In the genomic region with DNA sequence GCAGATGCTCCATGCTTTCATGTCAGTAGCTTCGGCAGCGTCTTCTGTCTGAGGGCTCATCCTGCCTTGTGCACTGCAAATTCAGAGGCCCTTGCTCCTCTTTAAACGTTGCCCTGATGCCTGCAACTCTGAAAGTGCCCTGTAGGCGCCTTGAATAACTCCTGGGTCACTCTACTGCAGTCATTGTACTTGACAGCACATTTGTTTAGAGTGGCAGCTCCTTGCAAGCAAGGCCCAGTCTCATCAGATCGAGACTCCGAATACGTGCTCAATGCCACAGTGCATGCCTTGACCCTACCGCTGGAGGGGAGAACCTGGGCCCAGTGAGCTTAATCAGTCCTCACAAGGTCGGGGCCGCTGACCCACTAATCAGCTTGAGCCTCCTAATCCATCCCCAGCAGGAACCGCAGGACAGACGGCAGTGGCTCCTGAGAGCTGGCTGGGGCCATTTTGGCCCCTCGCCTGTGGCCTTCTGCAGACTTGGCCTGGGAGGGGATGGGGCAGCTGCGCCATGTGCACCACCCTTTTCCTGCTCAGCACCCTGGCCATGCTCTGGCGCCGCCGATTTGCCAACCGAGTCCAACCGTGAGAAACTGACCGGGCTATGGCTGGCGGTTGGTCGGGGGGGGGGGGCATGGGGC, we compare ENCODE assay signal across 8 cellular contexts. TPM values are rescaled to one million over a fixed set of nuclear protein-coding genes. Genes with fewer than 3 reads are reported as not detected.
DNase-seq lines count a peak whose midpoint lies in the region; ATAC-seq, FAIRE-seq and TF ChIP-seq lines count a peak whose summit lies in the region.

A gene with protein sequence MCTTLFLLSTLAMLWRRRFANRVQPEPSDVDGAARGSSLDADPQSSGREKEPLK (plus strand): TSS at position 414 of the 641 bp plus-strand sequence. CDS start 98 bp downstream, at position 512.

- H2AFZ ChIP-seq in endothelial cell of umbilical vein (ENCODE audit: low read depth, low read length), result peak within 1 kb of the TSS; percentile 87

- FAIRE-seq in endothelial cell of umbilical vein (lab: Jason Lieb, UNC), result no peak

- CTCF ChIA-PET in endothelial cell of umbilical vein (lab: Charles Lee), result interaction anchor here (1.1 to 3.3 kb wide), 8 partner anchors 10 to 142 kb away, joined by 3 to 23 read pairs (median 6); partner anchors contain the start of gene ST6GALNAC2

- H3K9me3 Mint-ChIP-seq in nephron, result no peaks in the 10 kb centered on the region

- BruUV-seq in endothelial cell of umbilical vein (replicated peaks; lab: Mats Ljungman, UMichigan), result no TSS peak

- peaks cover 4% of the 10 kb centered on the region for H3K4me1 ChIP-seq in endothelial cell of umbilical vein (ENCODE audit: control insufficient read depth, extremely low read depth, insufficient read depth, low read length)

- peak within 1 kb of the TSS; percentile 43 for H3K4me3 ChIP-seq in AG09309 (ENCODE audit: control insufficient read depth, low read depth, low read length)
- peak within 1 kb of the TSS in 1 of 3 experiments; percentile 35 for H3K4me3 ChIP-seq in endothelial cell of umbilical vein (replicated peaks in 1 of 3; ENCODE audit: insufficient read depth in 1 of 3, low read depth in 1 of 3, low read length in 3 of 3)

- intact Hi-C loops in endothelial cell of umbilical vein (cut with micrococcal nuclease), result loop anchor here (2.0 kb wide), 1 partner anchor 13 kb away; no protein-coding TSS in a partner anchor

- no peak for TF ChIP-seq POLR2A in endothelial cell of umbilical vein (IDR thresholded peaks at IDR 0.05; ENCODE audit: low read depth, low read length)

- no peak within 1 kb of the TSS for H3K9ac ChIP-seq in endothelial cell of umbilical vein (replicated peaks; ENCODE audit: extremely low read depth, insufficient read depth, low read length)

- H3K36me3 Mint-ChIP-seq in nephron (ENCODE audit: low read depth), result no peaks in the 10 kb centered on the region

- no peaks in the 10 kb centered on the region for H3K9me3 ChIP-seq in endothelial cell of umbilical vein (replicated peaks; ENCODE audit: control insufficient read depth, insufficient read depth, low read length)

- no peak for TF ChIP-seq CTCF in AG09309 (IDR thresholded peaks at IDR 0.05; ENCODE audit: control insufficient read depth, insufficient read depth, low read depth, low read length, missing control alignments)
- TF ChIP-seq CTCF in endothelial cell of umbilical vein (IDR thresholded peaks at IDR 0.05; ENCODE audit: extremely low read depth in 1 of 2, insufficient read depth in 1 of 2, low read depth in 1 of 2, low read length in 2 of 2), result no peak
- TF ChIP-seq CTCF in nephron (IDR thresholded peaks at IDR 0.05; ENCODE audit: unreplicated experiment in 3 of 3), result no peak

- H3K36me3 ChIP-seq in endothelial cell of umbilical vein (ENCODE audit: control insufficient read depth in 2 of 2, extremely low read depth in 1 of 2, insufficient read depth in 2 of 2, low read length in 2 of 2), result no peaks in the 10 kb centered on the region

- peaks cover 73% of the 10 kb centered on the region for H3K4me1 Mint-ChIP-seq in nephron

- H3K27me3 ChIP-seq in endothelial cell of umbilical vein (ENCODE audit: control insufficient read depth in 2 of 2, insufficient read depth in 2 of 2, low read length in 2 of 2), result peaks cover 17 to 19% of the 10 kb centered on the region in 2 experiments

- peaks cover 45% of the 10 kb centered on the region for H3K27me3 Mint-ChIP-seq in nephron (ENCODE audit: low read depth)

- H3K4me2 ChIP-seq in endothelial cell of umbilical vein (ENCODE audit: insufficient read depth, low read length), result peak within 1 kb of the TSS; percentile 61

- ATAC-seq in GM18907 (IDR thresholded peaks at IDR 0.05; ENCODE audit: unreplicated experiment) (no peak), HG03469 (IDR thresholded peaks at IDR 0.05; ENCODE audit: unreplicated experiment) (no peak), GM21526 (IDR thresholded peaks at IDR 0.05; ENCODE audit: low FRiP score, unreplicated experiment) (no peak), GM19324 (IDR thresholded peaks at IDR 0.05; ENCODE audit: low FRiP score, unreplicated experiment) (no peak)

- dilution Hi-C loops in endothelial cell of umbilical vein (cut with MboI; ENCODE audit: extremely low pct_ligation_motif_present, low sequenced_read_pairs), result no loop called here

- peak within 1 kb of the TSS; percentile 80 to 86 (median 86) for H3K4me3 Mint-ChIP-seq in nephron

- no peaks in the 10 kb centered on the region for H3K9me1 ChIP-seq in endothelial cell of umbilical vein (replicated peaks; ENCODE audit: control insufficient read depth, extremely low read depth, insufficient read depth, low read length)

- no peaks in the 10 kb centered on the region for H4K20me1 ChIP-seq in endothelial cell of umbilical vein (replicated peaks; ENCODE audit: control insufficient read depth, extremely low read depth, insufficient read depth, low read length)

- DNase-seq in AG09309 (ENCODE audit: low read depth) (no peak), NAMALWA (ENCODE audit: low spot score) (peak; percentile 44), endothelial cell of umbilical vein (ENCODE audit: low read depth, low spot score) (no peak)

- peak within 1 kb of the TSS; percentile 70 to 92 (median 73) for H3K27ac Mint-ChIP-seq in nephron

- H3K79me2 ChIP-seq in endothelial cell of umbilical vein (ENCODE audit: control insufficient read depth, insufficient read depth, low read length), result no peaks in the 10 kb centered on the region

- H3K27ac ChIP-seq in endothelial cell of umbilical vein (ENCODE audit: insufficient read depth, low read depth, low read length), result no peak within 1 kb of the TSS

- POLR2A ChIA-PET in endothelial cell of umbilical vein (lab: Charles Lee), result interaction anchor here (1.0 kb wide), 1 partner anchor 17 kb away, joined by 3 read pairs; no protein-coding TSS in a partner anchor

TF ChIP-seq in endothelial cell of umbilical vein, 7 proteins besides CTCF, POLR2A, EP300 and RAD21:
- TF ChIP-seq POLR2AphosphoS5 (IDR thresholded peaks at IDR 0.05; ENCODE audit: insufficient read depth, low read depth, low read length) (no peak), EZH2 (IDR thresholded peaks at IDR 0.05; ENCODE audit: borderline replicate concordance, low read depth, low read length, severe bottlenecking) (no peak), JUN (IDR thresholded peaks at IDR 0.05; ENCODE audit: borderline replicate concordance, insufficient read depth, insufficient read length, low read depth) (no peak), MAX (IDR thresholded peaks at IDR 0.05; ENCODE audit: insufficient read depth, insufficient read length) (no peak), GATA2 (IDR thresholded peaks at IDR 0.05; ENCODE audit: insufficient read depth, insufficient read length, low read depth, low read length) (no peak), MYC (IDR thresholded peaks at IDR 0.05; ENCODE audit: low read depth, low read length) (no peak), FOS (IDR thresholded peaks at IDR 0.05; ENCODE audit: borderline replicate concordance, insufficient read depth, low read length) (no peak)

RNA-seq across cellular contexts. Expression of the gene that starts here (rescaled TPM):
- not detected in 2 replicates for total RNA-seq in endothelial cell of umbilical vein
- polyA plus RNA-seq in endothelial cell of umbilical vein, result not detected in 2 replicates
- polyA plus RNA-seq in endothelial cell of umbilical vein (2011; cell fraction: cytosol; rRNA removed), result not detected in 2 replicates
- 0.12 and 0.34 TPM in 2 replicates for polyA plus RNA-seq in endothelial cell of umbilical vein (2011; cell fraction: nucleus; rRNA removed)
- 0.26 TPM in 1 of 2 replicates, not detected in the other for polyA plus RNA-seq in endothelial cell of umbilical vein (2012)
- not detected in 2 replicates for polyA minus RNA-seq in endothelial cell of umbilical vein
- polyA minus RNA-seq in endothelial cell of umbilical vein (2011; cell fraction: cytosol; rRNA and poly(A)+ RNA removed), result not detected
- not detected in 2 replicates for polyA minus RNA-seq in endothelial cell of umbilical vein (2011; cell fraction: nucleus; rRNA and poly(A)+ RNA removed)
